Comparison of ENCODE assay signal across 18 cellular contexts in the genomic region with DNA sequence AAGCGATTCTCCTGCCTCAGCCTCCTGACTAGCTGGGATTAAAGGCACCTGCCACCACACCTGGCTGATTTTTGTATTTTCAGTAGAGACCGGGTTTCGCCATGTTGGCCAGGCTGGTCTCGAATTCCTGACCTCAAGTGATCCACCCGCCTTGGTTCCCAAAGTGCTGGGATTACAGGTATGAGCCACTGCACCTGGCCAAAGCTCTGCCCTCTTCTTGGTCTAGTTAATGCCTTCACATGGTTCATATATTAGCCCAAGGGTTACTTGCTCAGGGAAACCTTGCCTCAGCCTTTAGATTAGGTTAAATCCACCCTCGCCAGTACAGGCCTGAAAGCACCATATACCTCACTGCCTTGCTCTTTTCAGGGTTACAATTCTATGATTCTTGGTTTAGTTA. TPM values are rescaled to one million over a fixed set of nuclear protein-coding genes. Genes with fewer than 3 reads are reported as not detected.
A peak's percentile ranks its signal among the peaks of the same experiment; 100 is the strongest.
DNase-seq lines count a peak whose midpoint lies in the region; ATAC-seq, FAIRE-seq and TF ChIP-seq lines count a peak whose summit lies in the region.
"Had no signal": no experiment of that assay in that cellular context is flagged by ENCODE, and none has a peak within 500 bp of the region (broad histone marks: within the 10 kb centered on the region; RNA-seq: fewer than 3 reads in every experiment).

No MANE protein-coding gene starts in this region.

- H3K36me3 ChIP-seq in breast epithelium: no peaks in the 10 kb centered on the region
- H3K36me3 ChIP-seq in mammary epithelial cell (ENCODE audit: insufficient read depth, low read length): no peaks in the 10 kb centered on the region
- no peaks in the 10 kb centered on the region for H3K36me3 ChIP-seq in kidney (ENCODE audit: control insufficient read depth in 1 of 2, insufficient read depth in 2 of 2, low read length in 2 of 2)
- H3K36me3 ChIP-seq: BLaER1 treated with 17β-estradiol and CSF1 and Interleukin-3, amounts not matched to agents 10 nM and 100 nM had no signal

- no peaks in the 10 kb centered on the region for H3K9me3 Mint-ChIP-seq in activated T-cell treated with anti-CD3 and anti-CD28 coated beads, Interleukin-2, amount 50 U/mL, for 24 hours
- no peaks in the 10 kb centered on the region for H3K9me3 Mint-ChIP-seq in stimulated activated memory B cell treated with anti-CD40 and anti-IgM and Interleukin-4, amounts not matched to agents 10 μg/mL and 1 μg/mL and 100 μg/mL, for 72 hours
- H3K9me3 Mint-ChIP-seq: H9 had no signal

- no peaks in the 10 kb centered on the region for H3K9me3 ChIP-seq in breast epithelium
- H3K9me3 ChIP-seq in mammary epithelial cell (replicated peaks; ENCODE audit: insufficient read depth, low read length): no peaks in the 10 kb centered on the region
- H3K9me3 ChIP-seq in T-helper 17 cell (ENCODE audit: control insufficient read depth, low read length, poor library complexity, severe bottlenecking): no peaks in the 10 kb centered on the region
- no peaks in the 10 kb centered on the region for H3K9me3 ChIP-seq in kidney (ENCODE audit: control insufficient read depth in 1 of 2, low read length in 2 of 2)
- H3K9me3 ChIP-seq: BLaER1 treated with 17β-estradiol and CSF1 and Interleukin-3, amounts not matched to agents 10 nM and 100 nM; Caco-2 had no signal

- CTCF ChIA-PET in mammary epithelial cell (lab: Charles Lee; ENCODE audit: low non-redundant PET): interaction anchor here (1.0 kb wide), 1 partner anchor 148 kb away, joined by 6 read pairs; no protein-coding TSS in a partner anchor

- intact Hi-C loops in breast epithelium (cut with DNase I; ENCODE audit: low total_unique reads) (loop anchor here (2.0 kb wide), 1 partner anchor 31 kb away; no protein-coding TSS in a partner anchor), mammary epithelial cell (cut with micrococcal nuclease) (no loop called here), kidney (cut with DNase I) (no loop called here)

- no peak overlapping the region for H3K4me3 ChIP-seq in breast epithelium
- no peak overlapping the region for H3K4me3 ChIP-seq in mammary epithelial cell (replicated peaks in 1 of 3; ENCODE audit: insufficient read depth in 1 of 3, low read depth in 2 of 3, low read length in 3 of 3)
- no peak overlapping the region for H3K4me3 ChIP-seq in kidney (ENCODE audit: low read length in 2 of 2)
- H3K4me3 ChIP-seq: BLaER1 treated with 17β-estradiol and CSF1 and Interleukin-3, amounts not matched to agents 10 nM and 100 nM had no signal

- peaks cover 11% of the 10 kb centered on the region for H3K36me3 Mint-ChIP-seq in activated T-cell treated with anti-CD3 and anti-CD28 coated beads, Interleukin-2, amount 50 U/mL, for 24 hours (ENCODE audit: low read depth)
- H3K36me3 Mint-ChIP-seq in T-helper 17 cell (ENCODE audit: low read depth): peaks cover 5% of the 10 kb centered on the region
- H3K36me3 Mint-ChIP-seq in stimulated activated memory B cell treated with anti-CD40 and anti-IgM and Interleukin-4, amounts not matched to agents 10 μg/mL and 1 μg/mL and 100 μg/mL, for 72 hours: no peaks in the 10 kb centered on the region
- H3K36me3 Mint-ChIP-seq: CD8-positive, alpha-beta memory T cell had no signal

- H3K27ac Mint-ChIP-seq in activated T-cell treated with anti-CD3 and anti-CD28 coated beads, Interleukin-2, amount 50 U/mL, for 24 hours: peak overlapping the region; percentile 41
- peak overlapping the region; percentile 96 for H3K27ac Mint-ChIP-seq in T-helper 17 cell
- H3K27ac Mint-ChIP-seq in stimulated activated memory B cell treated with anti-CD40 and anti-IgM and Interleukin-4, amounts not matched to agents 10 μg/mL and 1 μg/mL and 100 μg/mL, for 72 hours: peak overlapping the region; percentile 28
- H3K27ac Mint-ChIP-seq: CD8-positive, alpha-beta memory T cell; H9 had no signal

- ATAC-seq in T-helper 17 cell: no peak
- no peak for ATAC-seq in stimulated activated memory B cell treated with anti-CD40 and anti-IgM and Interleukin-4, amounts not matched to agents 10 μg/mL and 1 μg/mL and 100 μg/mL, for 72 hours

- H3K27ac ChIP-seq in breast epithelium: peak overlapping the region; percentile 32 to 90
- no peak overlapping the region for H3K27ac ChIP-seq in mammary epithelial cell (ENCODE audit: insufficient read depth, low read depth, low read length)
- no peak overlapping the region for H3K27ac ChIP-seq in kidney (ENCODE audit: low read depth in 2 of 2, low read length in 2 of 2)
- H3K27ac ChIP-seq: BLaER1 treated with 17β-estradiol and CSF1 and Interleukin-3, amounts not matched to agents 10 nM and 100 nM had no signal

- H3K4me3 Mint-ChIP-seq in activated T-cell treated with anti-CD3 and anti-CD28 coated beads, Interleukin-2, amount 50 U/mL, for 24 hours: no peak overlapping the region
- no peak overlapping the region for H3K4me3 Mint-ChIP-seq in T-helper 17 cell
- H3K4me3 Mint-ChIP-seq in stimulated activated memory B cell treated with anti-CD40 and anti-IgM and Interleukin-4, amounts not matched to agents 10 μg/mL and 1 μg/mL and 100 μg/mL, for 72 hours: no peak overlapping the region
- H3K4me3 Mint-ChIP-seq: CD8-positive, alpha-beta memory T cell; H9 had no signal

- dilution Hi-C loops in mammary epithelial cell (cut with HindIII; ENCODE audit: low sequenced_read_pairs): loop anchor here (25.0 kb wide), 1 partner anchor 111 kb away; no protein-coding TSS in a partner anchor

- peaks cover 68% of the 10 kb centered on the region for H3K4me1 Mint-ChIP-seq in activated T-cell treated with anti-CD3 and anti-CD28 coated beads, Interleukin-2, amount 50 U/mL, for 24 hours (ENCODE audit: low read depth)
- H3K4me1 Mint-ChIP-seq in T-helper 17 cell: peaks cover 27% of the 10 kb centered on the region
- peaks cover 22% of the 10 kb centered on the region for H3K4me1 Mint-ChIP-seq in stimulated activated memory B cell treated with anti-CD40 and anti-IgM and Interleukin-4, amounts not matched to agents 10 μg/mL and 1 μg/mL and 100 μg/mL, for 72 hours

- H3K79me2 ChIP-seq in mammary epithelial cell (ENCODE audit: insufficient read depth, low read length): no peaks in the 10 kb centered on the region

- BruUV-seq in mammary epithelial cell (replicated peaks; lab: Mats Ljungman, UMichigan): no TSS peak

- TF ChIP-seq CTCF in breast epithelium (IDR thresholded peaks at IDR 0.05): no peak
- no peak for TF ChIP-seq CTCF in mammary epithelial cell (conservative IDR thresholded peaks at IDR 0.05 in 1 of 2, IDR thresholded peaks at IDR 0.05 in 1 of 2; ENCODE audit: extremely low read depth in 1 of 2, insufficient read depth in 1 of 2, low read depth in 1 of 2, low read length in 2 of 2)
- no peak for TF ChIP-seq CTCF in kidney (IDR thresholded peaks at IDR 0.05; ENCODE audit: borderline replicate concordance, extremely low read depth, insufficient read depth)

- in situ Hi-C loops in mammary epithelial cell (cut with MboI; ENCODE audit: low sequenced_read_pairs in 2 of 2): no loop called here

- peaks cover 3 to 20% of the 10 kb centered on the region in 2 donors for H3K4me1 ChIP-seq in breast epithelium
- peaks cover 24% of the 10 kb centered on the region for H3K4me1 ChIP-seq in mammary epithelial cell (ENCODE audit: insufficient read depth, low read length)
- no peaks in the 10 kb centered on the region for H3K4me1 ChIP-seq in kidney (ENCODE audit: control insufficient read depth in 1 of 2, insufficient read depth in 1 of 2, low read depth in 1 of 2, low read length in 2 of 2)
- H3K4me1 ChIP-seq: Caco-2 had no signal

- TF ChIP-seq POLR2A in breast epithelium (IDR thresholded peaks at IDR 0.05): no peak

- no peak for FAIRE-seq in kidney (lab: Jason Lieb, UNC)
- FAIRE-seq: GM12892 had no signal

- H2AFZ ChIP-seq in mammary epithelial cell (ENCODE audit: low read depth, low read length): no peak overlapping the region

- H3K9ac ChIP-seq in mammary epithelial cell (ENCODE audit: insufficient read depth, low read length): no peak overlapping the region
- no peak overlapping the region for H3K9ac ChIP-seq in kidney (ENCODE audit: low read length in 2 of 2)
- H3K9ac ChIP-seq: BLaER1 treated with 17β-estradiol and CSF1 and Interleukin-3, amounts not matched to agents 10 nM and 100 nM had no signal

- H3K27me3 ChIP-seq in breast epithelium: no peaks in the 10 kb centered on the region
- no peaks in the 10 kb centered on the region for H3K27me3 ChIP-seq in mammary epithelial cell (ENCODE audit: insufficient read depth, low read length)
- H3K27me3 ChIP-seq: BLaER1 treated with 17β-estradiol and CSF1 and Interleukin-3, amounts not matched to agents 10 nM and 100 nM had no signal

- no peak for DNase-seq in activated T-cell treated with anti-CD3 and anti-CD28 coated beads, Interleukin-2, amount 50 U/mL, for 24 hours
- no peak for DNase-seq in activated T-cell treated with anti-CD3 and anti-CD28 coated beads for 4 hours
- DNase-seq in breast epithelium (ENCODE audit: low spot score in 2 of 2): no peak
- no peak for DNase-seq in mammary epithelial cell
- no peak for DNase-seq in T-helper 17 cell
- no peak for DNase-seq in mesenteric fat pad (ENCODE audit: low spot score)
- DNase-seq in kidney: no peak
- DNase-seq: ACHN; Caco-2; CD8-positive, alpha-beta memory T cell; DND-41; GDM1; GOT3; H9 had no signal

- no peaks in the 10 kb centered on the region for H3K27me3 Mint-ChIP-seq in activated T-cell treated with anti-CD3 and anti-CD28 coated beads, Interleukin-2, amount 50 U/mL, for 24 hours
- H3K27me3 Mint-ChIP-seq in T-helper 17 cell: peaks cover 15% of the 10 kb centered on the region
- H3K27me3 Mint-ChIP-seq in stimulated activated memory B cell treated with anti-CD40 and anti-IgM and Interleukin-4, amounts not matched to agents 10 μg/mL and 1 μg/mL and 100 μg/mL, for 72 hours: peaks cover 9% of the 10 kb centered on the region

- H3K4me2 ChIP-seq in mammary epithelial cell (ENCODE audit: insufficient read depth, low read depth, low read length): no peak overlapping the region
- H3K4me2 ChIP-seq: BLaER1 treated with 17β-estradiol and CSF1 and Interleukin-3, amounts not matched to agents 10 nM and 100 nM had no signal

- no peaks in the 10 kb centered on the region for H4K20me1 ChIP-seq in mammary epithelial cell (ENCODE audit: insufficient read depth, low read length)
- H4K20me1 ChIP-seq: BLaER1 treated with 17β-estradiol and CSF1 and Interleukin-3, amounts not matched to agents 10 nM and 100 nM had no signal

- 86% methylated on average over 6 of the region's 6 CpGs for WGBS in mammary epithelial cell (ENCODE audit: low coverage, missing lambda C conversion rate)

RNA-seq across cellular contexts. Expression of gene TSHZ2, which starts 26.1 kb away (rescaled TPM):
- total RNA-seq in breast epithelium (100 to 1,000 TPM in 1 of 3 donors, 10 to 100 TPM in 2; 31.7 to 106 (median 59.6) TPM), mammary epithelial cell (10 to 100 TPM; 10.0 to 11.5 TPM), T-helper 17 cell (10 to 100 TPM; 29.1 to 30.7 TPM), mesenteric fat pad (60.5 TPM), kidney (15.5 TPM)
- polyA plus RNA-seq in mammary epithelial cell (4.0 TPM), kidney (ENCODE audit: insufficient read depth, low read depth, low replicate concordance) (0.86 TPM)
- 11.8 TPM for polyA minus RNA-seq in mammary epithelial cell
- total RNA-seq: A172 had no signal

Comparison
In these comparisons a context has a peak if more than half of its experiments do, and no peak if none do; other contexts are left out.
1. H3K27ac ChIP-seq: peak in breast epithelium (2 of 2); none in mammary epithelial cell (single experiment) and kidney (0 of 2).
2. H3K27ac Mint-ChIP-seq: peak in every context shown above with its lines; median percentile 96 in T-helper 17 cell; 41 in activated T-cell treated with anti-CD3 and anti-CD28 coated beads, Interleukin-2, amount 50 U/mL, for 24 hours; 28 in stimulated activated memory B cell treated with anti-CD40 and anti-IgM and Interleukin-4, amounts not matched to agents 10 μg/mL and 1 μg/mL and 100 μg/mL, for 72 hours.